In the genomic region with DNA sequence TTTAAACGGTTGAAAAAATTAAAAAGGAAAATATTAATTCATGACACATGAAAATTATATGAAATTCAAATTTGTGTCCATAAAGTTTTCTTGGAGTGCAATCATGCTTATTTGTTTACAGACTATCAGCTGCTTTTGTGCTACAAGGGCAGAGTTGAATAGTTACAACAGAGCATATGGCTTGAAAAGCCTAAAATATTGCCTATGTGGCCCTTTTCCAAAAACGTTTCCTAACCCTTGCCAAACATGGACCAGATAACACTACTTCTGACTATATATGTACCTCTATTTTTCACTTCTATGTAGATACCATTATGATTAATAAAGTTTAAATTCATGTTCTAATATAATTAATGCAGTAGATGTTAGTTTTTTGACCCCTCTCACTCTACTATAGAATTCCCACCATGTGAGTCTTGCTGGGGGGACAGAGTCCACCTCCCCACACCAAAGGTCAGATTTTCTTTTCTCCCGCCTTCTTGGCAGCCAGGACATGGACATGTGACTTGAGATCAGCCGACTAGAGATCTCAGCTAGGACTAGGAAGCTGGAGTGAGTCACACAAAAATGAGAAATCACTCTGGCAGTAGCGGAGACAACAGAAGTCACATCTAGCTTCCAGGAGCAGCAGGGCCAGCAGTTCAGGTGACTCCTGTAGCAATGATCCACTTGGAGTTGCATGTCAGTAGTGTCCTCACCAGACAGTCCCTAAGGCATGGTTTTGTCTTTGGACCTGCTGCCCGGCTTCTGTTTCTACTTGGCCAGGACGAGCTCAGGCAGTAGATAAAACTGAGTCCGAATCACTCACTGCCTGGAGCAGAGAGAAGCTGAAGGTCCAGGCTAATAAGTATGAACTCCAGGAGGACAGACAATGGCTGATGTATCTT, we compare ENCODE assay signal across 8 cellular contexts. TPM values are rescaled to one million over a fixed set of nuclear protein-coding genes. Genes with fewer than 3 reads are reported as not detected.
DNase-seq lines count a peak whose midpoint lies in the region; ATAC-seq and TF ChIP-seq lines count a peak whose summit lies in the region.

No MANE protein-coding gene starts in this region.

- H3K4me3 ChIP-seq in left lung (no peak overlapping the region), thoracic aorta (no peak overlapping the region), BE2C (ENCODE audit: low read depth, low read length) (no peak overlapping the region)

- no peaks in the 10 kb centered on the region for H3K27me3 ChIP-seq in left lung
- H3K27me3 ChIP-seq in thoracic aorta (replicated peaks; ENCODE audit: insufficient read depth): no peaks in the 10 kb centered on the region
- H3K27me3 ChIP-seq in BE2C: no peaks in the 10 kb centered on the region

- peaks cover 0 to 40% of the 10 kb centered on the region in 2 donors for H3K36me3 ChIP-seq in left lung
- peaks cover 7% of the 10 kb centered on the region for H3K36me3 ChIP-seq in thoracic aorta
- peaks cover 14% of the 10 kb centered on the region; the same call in 1 of the 2 replicates for H3K36me3 ChIP-seq in BE2C

- H3K27ac ChIP-seq in caudate nucleus (ENCODE audit: low read depth, low read length) (peak overlapping the region; percentile 76), left lung (peak overlapping the region; percentile 71 to 73), thoracic aorta (peak overlapping the region in 1 of 2 donors; percentile 66)

- DNase-seq in HT-29 (ENCODE audit: low spot score) (peak; percentile 52), caudate nucleus (lab: John Stamatoyannopoulos, UW) (peak in 10 of 61 donors; percentile 4 to 23 (median 11)), left lung (peak in 1 of 2 donors; percentile 72), thoracic aorta (ENCODE audit: low spot score) (peak; percentile 13), HuH-7 (ENCODE audit: low spot score) (no peak), BE2C (no peak)

- ATAC-seq in left lung (peak; percentile 70), thoracic aorta (ENCODE audit: insufficient number of reproducible peaks, low FRiP score, low read depth) (no peak), HG03354 (IDR thresholded peaks at IDR 0.05; ENCODE audit: poor library complexity, severe bottlenecking, unreplicated experiment) (no peak), HG03457 (IDR thresholded peaks at IDR 0.05; ENCODE audit: unreplicated experiment) (no peak)

- H3K4me1 ChIP-seq in left lung (peaks cover 17 to 53% of the 10 kb centered on the region in 2 donors), thoracic aorta (ENCODE audit: control insufficient read depth in 1 of 2, low read depth in 2 of 2) (peaks cover 5 to 17% of the 10 kb centered on the region in 2 donors), BE2C (peaks cover 8% of the 10 kb centered on the region; the same call in 1 of the 2 replicates)

- TF ChIP-seq CTCF in left lung (IDR thresholded peaks at IDR 0.05) (no peak), thoracic aorta (IDR thresholded peaks at IDR 0.05) (no peak), BE2C (IDR thresholded peaks at IDR 0.05; ENCODE audit: low read depth, low read length) (no peak)

- intact Hi-C loops in left lung (cut with DNase I): no loop called here

- H3K9me3 ChIP-seq in left lung (no peaks in the 10 kb centered on the region), thoracic aorta (no peaks in the 10 kb centered on the region), BE2C (no peaks in the 10 kb centered on the region)

RNA-seq across cellular contexts. Expression of gene CIAO2A, which starts 22.4 kb away (rescaled TPM):
- 137 and 147 TPM in 2 replicates for total RNA-seq in HT-29 (2014; rRNA removed; shearing (Covaris generic))
- total RNA-seq in left lung (10 to 100 TPM; 51.4 to 73.0 TPM), thoracic aorta (10 to 100 TPM; 16.9 to 24.4 TPM)
- polyA plus RNA-seq in BE2C (2012; ENCODE audit: insufficient read depth, insufficient read length, low read depth): 66.6 TPM

RNA-seq across cellular contexts. Expression of gene SNX1, which starts 24.6 kb away (rescaled TPM):
- total RNA-seq in HT-29 (2014; rRNA removed; shearing (Covaris generic)): 36.2 and 60.9 TPM in 2 replicates
- total RNA-seq in left lung (100 to 1,000 TPM; 150 to 160 TPM), thoracic aorta (100 to 1,000 TPM in 1 of 2 donors, 10 to 100 TPM in 1; 47.2 to 104 TPM)
- 120 TPM for polyA plus RNA-seq in BE2C (2012; ENCODE audit: insufficient read depth, insufficient read length, low read depth)

RNA-seq across cellular contexts. Expression of gene DAPK2, which starts 24.9 kb away (rescaled TPM):
- total RNA-seq in HT-29 (2014; rRNA removed; shearing (Covaris generic)): 0.52 and 4.4 TPM in 2 replicates
- total RNA-seq in left lung: 10 to 100 TPM; 23.8 to 59.3 TPM
- 10 to 100 TPM in 1 of 2 donors, 1 to 10 TPM in 1; 6.1 to 10.6 TPM for total RNA-seq in thoracic aorta
- 0.40 TPM for polyA plus RNA-seq in BE2C (2012; ENCODE audit: insufficient read depth, insufficient read length, low read depth)

Comparison
In these comparisons a context has a peak if more than half of its experiments do, and no peak if none do; other contexts are left out.
1. DNase-seq: peak in HT-29 (single experiment) and thoracic aorta (single experiment); none in HuH-7 (single experiment) and BE2C (single experiment).